In the genomic region with DNA sequence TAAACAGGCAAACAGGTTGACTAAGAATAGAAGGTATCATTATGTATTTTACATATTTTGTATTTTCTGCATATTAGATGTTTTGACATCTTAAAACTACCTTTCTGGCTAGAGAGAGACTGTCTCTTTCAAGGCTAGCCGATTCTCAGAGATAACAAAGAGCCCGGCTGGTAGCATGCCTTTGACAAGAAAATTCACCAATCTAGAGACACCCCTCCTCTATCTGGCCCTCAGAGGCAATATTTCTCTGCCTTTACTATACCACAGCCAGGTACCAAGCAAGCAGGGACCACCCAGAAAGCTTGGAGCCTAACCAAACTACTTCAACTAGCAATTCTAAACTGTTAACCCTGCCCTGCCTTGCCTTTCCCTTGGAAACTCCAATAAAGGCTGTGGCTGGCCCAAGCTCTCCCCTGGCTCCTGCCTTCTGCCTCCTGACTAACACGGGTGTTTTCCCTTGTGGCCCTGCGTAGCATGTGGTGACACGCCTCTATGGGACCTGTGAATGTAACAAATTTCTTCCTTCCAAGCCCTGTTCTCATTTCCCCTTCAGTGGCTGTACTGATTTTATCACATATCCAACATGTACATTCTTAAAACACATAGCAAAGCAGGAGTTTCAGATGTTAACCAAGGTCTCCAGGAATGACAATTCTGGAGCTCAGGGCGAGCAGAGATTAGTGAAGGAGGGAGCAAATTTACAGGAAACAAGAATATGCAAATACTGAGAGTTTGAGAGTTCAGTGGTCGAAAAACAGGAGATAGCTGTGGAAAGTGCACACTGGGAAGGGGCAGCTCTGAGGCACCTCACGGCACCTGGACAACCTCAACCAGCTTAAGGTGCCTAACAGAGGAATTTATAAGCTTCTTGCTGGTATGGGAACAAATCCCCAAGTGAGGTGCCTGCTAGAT, we compare ENCODE assay signal across 8 cellular contexts.
DNase-seq lines count a peak whose midpoint lies in the region; ATAC-seq, FAIRE-seq and TF ChIP-seq lines count a peak whose summit lies in the region.

No MANE protein-coding gene starts in this region.

- H3K27me3 Mint-ChIP-seq in T-cell, result no peaks in the 10 kb centered on the region

- H3K27ac ChIP-seq in vagina, result no peak overlapping the region

- intact Hi-C loops in vagina (cut with DNase I), result no loop called here

- peaks cover 10% of the 10 kb centered on the region for H3K4me1 ChIP-seq in vagina

- H3K27me3 ChIP-seq in bronchial epithelial cell (ENCODE audit: control insufficient read depth, insufficient read depth, low read length) (no peaks in the 10 kb centered on the region), vagina (no peaks in the 10 kb centered on the region)

- peak; percentile 47 for FAIRE-seq in bronchial epithelial cell (lab: Jason Lieb, UNC)

- no peaks in the 10 kb centered on the region for H3K9me3 ChIP-seq in vagina

- CTCF ChIA-PET in T-cell (lab: Charles Lee), result interaction anchor here in 1 of 2 donors (1.2 kb wide), 1 partner anchor 16 kb away, joined by 3 read pairs; no protein-coding TSS in a partner anchor

- ATAC-seq in GM21717 (IDR thresholded peaks at IDR 0.05; ENCODE audit: unreplicated experiment) (peak; percentile 76), T-cell (replicated peaks in 1 of 4) (peak; percentile 74 to 81 (median 78)), HG03280 (IDR thresholded peaks at IDR 0.05; ENCODE audit: unreplicated experiment) (no peak)

- no peak for TF ChIP-seq CTCF in bronchial epithelial cell (IDR thresholded peaks at IDR 0.05; ENCODE audit: insufficient read depth, low read length, severe bottlenecking)
- TF ChIP-seq CTCF in vagina (IDR thresholded peaks at IDR 0.05), result no peak

- no peak for TF ChIP-seq POLR2A in vagina (IDR thresholded peaks at IDR 0.05)

- POLR2A ChIA-PET in T-cell (lab: Charles Lee), result interaction anchor here (0.6 kb wide), 2 partner anchors 98 to 120 kb away, joined by 3 read pairs; no protein-coding TSS in a partner anchor

- H3K36me3 Mint-ChIP-seq in T-cell, result peaks cover 4% of the 10 kb centered on the region

- peak overlapping the region; percentile 6 to 55 (median 11) for H3K4me3 Mint-ChIP-seq in T-cell

- DNase-seq in T-cell, result peak in 10 of 34 experiments; percentile 6 to 47 (median 32)
- peak; percentile 90 for DNase-seq in bronchial epithelial cell (ENCODE audit: low read depth)
- DNase-seq in stimulated activated CD8-positive, alpha-beta memory T cell treated with anti-CD3 and anti-CD28 coated beads, Interleukin-2, amount 100 ng/mL, for 48 hours (ENCODE audit: low read depth in 2 of 2), result peak; percentile 48 to 60
- DNase-seq in NCI-H345 treated with DMSO at 0.1 percent for 48 hours (lab: John Stamatoyannopoulos, UW; ENCODE audit: unreplicated experiment), result no peak
- DNase-seq in vagina (ENCODE audit: extremely low spot score in 2 of 2), result no peak
- DNase-seq in Kasumi-1 (lab: John Stamatoyannopoulos, UW), result no peak

- no peaks in the 10 kb centered on the region for H3K9me3 Mint-ChIP-seq in T-cell

- H3K27ac Mint-ChIP-seq in T-cell, result peak overlapping the region; percentile 81 to 85

- no peak overlapping the region for H3K4me3 ChIP-seq in bronchial epithelial cell (ENCODE audit: low read depth, low read length)
- no peak overlapping the region for H3K4me3 ChIP-seq in vagina

- peaks cover 69 to 76% (median 73%) of the 10 kb centered on the region in 3 donors for H3K4me1 Mint-ChIP-seq in T-cell

- no peaks in the 10 kb centered on the region for H3K36me3 ChIP-seq in bronchial epithelial cell (ENCODE audit: control insufficient read depth, insufficient read depth, low read length)
- no peaks in the 10 kb centered on the region for H3K36me3 ChIP-seq in vagina

Comparison
In these comparisons a context has a peak if more than half of its experiments do, and no peak if none do; other contexts are left out.
1. DNase-seq: peak in bronchial epithelial cell (single experiment) and stimulated activated CD8-positive, alpha-beta memory T cell treated with anti-CD3 and anti-CD28 coated beads, Interleukin-2, amount 100 ng/mL, for 48 hours (2 of 2); none in NCI-H345 treated with DMSO at 0.1 percent for 48 hours (single experiment), vagina (0 of 2) and Kasumi-1 (0 of 2).